10 cellular contexts compared by ENCODE assay signal in genomic region chr1:179091691-179092165, GRCh38. TPM values are rescaled to one million over a fixed set of nuclear protein-coding genes. Genes with fewer than 3 reads are reported as not detected.
DNase-seq lines count a peak whose midpoint lies in the region; ATAC-seq and TF ChIP-seq lines count a peak whose summit lies in the region.
"Had no signal": no experiment of that assay in that cellular context is flagged by ENCODE, and none has a peak within 500 bp of the region (broad histone marks: within the 10 kb centered on the region; RNA-seq: fewer than 3 reads in every experiment).

No MANE protein-coding gene starts in this region.

- H3K27me3 ChIP-seq in left ventricle myocardium inferior (ENCODE audit: low read depth), result no peaks in the 10 kb centered on the region

- no peak overlapping the region for H3K4me3 Mint-ChIP-seq in WTC11
- H3K4me3 Mint-ChIP-seq: activated CD4-positive, alpha-beta T cell treated with anti-CD3 and anti-CD28 coated beads, Interleukin-2, amount 10 ng/mL, durations not matched to agents 7 days and 5 days; natural killer cell treated with Interleukin-12 subunit alpha and Interleukin-12 subunit beta and Interleukin-15 and Interleukin-18, amount 100 ng/mL, for 72 hours had no signal

- H3K27ac Mint-ChIP-seq in WTC11, result no peak overlapping the region
- H3K27ac Mint-ChIP-seq: activated CD4-positive, alpha-beta T cell treated with anti-CD3 and anti-CD28 coated beads, Interleukin-2, amount 10 ng/mL, durations not matched to agents 7 days and 5 days had no signal

- H3K27ac ChIP-seq in left ventricle myocardium inferior (replicated peaks), result peak overlapping the region; percentile 81

- H3K36me3 ChIP-seq in left ventricle myocardium inferior, result peaks cover 50% of the 10 kb centered on the region

- no peaks in the 10 kb centered on the region for H3K9me3 Mint-ChIP-seq in WTC11
- H3K9me3 Mint-ChIP-seq: activated CD4-positive, alpha-beta T cell treated with anti-CD3 and anti-CD28 coated beads, Interleukin-2, amount 10 ng/mL, durations not matched to agents 7 days and 5 days; natural killer cell treated with Interleukin-12 subunit alpha and Interleukin-12 subunit beta and Interleukin-15 and Interleukin-18, amount 100 ng/mL, for 72 hours had no signal

- H3K4me1 Mint-ChIP-seq in WTC11, result peaks cover 30% of the 10 kb centered on the region

- peaks cover 44% of the 10 kb centered on the region for H3K36me3 Mint-ChIP-seq in WTC11

- CTCF ChIA-PET in WTC11 (lab: Charles Lee), result no interaction called here

- POLR2A ChIA-PET in WTC11 (lab: Charles Lee), result no interaction called here

- H3K4me1 ChIP-seq in left ventricle myocardium inferior, result peaks cover 64% of the 10 kb centered on the region

- no peaks in the 10 kb centered on the region for H3K27me3 Mint-ChIP-seq in WTC11 (ENCODE audit: low read depth)
- H3K27me3 Mint-ChIP-seq: activated CD4-positive, alpha-beta T cell treated with anti-CD3 and anti-CD28 coated beads, Interleukin-2, amount 10 ng/mL, durations not matched to agents 7 days and 5 days; natural killer cell treated with Interleukin-12 subunit alpha and Interleukin-12 subunit beta and Interleukin-15 and Interleukin-18, amount 100 ng/mL, for 72 hours had no signal

- DNase-seq in NCI-H1092 treated with DMSO at 0.1 percent for 48 hours (lab: John Stamatoyannopoulos, UW) (peak; percentile 3), NCI-H1092 (lab: John Stamatoyannopoulos, UW) (no peak), WTC11 (ENCODE audit: low spot score) (no peak), left ventricle myocardium inferior (peak; percentile 62), stromal cell of bone marrow (ENCODE audit: low read depth) (peak; percentile 72), SKM-1 treated with dmso at 0.1 percent for 144 hours (lab: John Stamatoyannopoulos, UW; ENCODE audit: unreplicated experiment) (no peak), NCI-H1105 treated with DMSO at 0.1 percent for 48 hours (lab: John Stamatoyannopoulos, UW) (no peak)
- DNase-seq: activated CD4-positive, alpha-beta T cell treated with anti-CD3 and anti-CD28 coated beads, Interleukin-2, amount 10 ng/mL, durations not matched to agents 7 days and 5 days had no signal

- TF ChIP-seq CTCF in WTC11 (IDR thresholded peaks at IDR 0.05) (no peak), left ventricle myocardium inferior (IDR thresholded peaks at IDR 0.05; ENCODE audit: borderline replicate concordance) (no peak)

- no peak overlapping the region for H3K4me3 ChIP-seq in left ventricle myocardium inferior

- intact Hi-C loops in left ventricle myocardium inferior (cut with micrococcal nuclease), result loop anchor here (10.0 kb wide), 1 partner anchor 103 kb away; no protein-coding TSS in a partner anchor

- ATAC-seq in WTC11 (no peak), GM21529 (IDR thresholded peaks at IDR 0.05; ENCODE audit: unreplicated experiment) (no peak)
- ATAC-seq: natural killer cell treated with Interleukin-12 subunit alpha and Interleukin-12 subunit beta and Interleukin-15 and Interleukin-18, amount 100 ng/mL, for 72 hours had no signal

- H3K9me3 ChIP-seq in left ventricle myocardium inferior (replicated peaks), result no peaks in the 10 kb centered on the region

TF ChIP-seq in WTC11, 78 proteins besides CTCF, POLR2A, EP300 and RAD21:
- TF ChIP-seq GABPB1 (CRISPR knock-in tag; IDR thresholded peaks at IDR 0.05) (peak; percentile 100), NFE2L1 (CRISPR knock-in tag; IDR thresholded peaks at IDR 0.05) (no peak)

RNA-seq across cellular contexts. Expression of gene TOR3A, which starts 9.9 kb away (rescaled TPM):
- 17.2 to 20.5 TPM (median 18.0 TPM) in 3 replicates for total RNA-seq in WTC11 (2021)
- total RNA-seq in left ventricle myocardium inferior, result 9.6 TPM

Comparison
In these comparisons a context has a peak if more than half of its experiments do, and no peak if none do; other contexts are left out.
1. DNase-seq: peak in NCI-H1092 treated with DMSO at 0.1 percent for 48 hours (single experiment), left ventricle myocardium inferior (single experiment) and stromal cell of bone marrow (single experiment); none in NCI-H1092 (single experiment), WTC11 (single experiment), SKM-1 treated with dmso at 0.1 percent for 144 hours (single experiment) and NCI-H1105 treated with DMSO at 0.1 percent for 48 hours (single experiment).